17 cellular contexts compared by ENCODE assay signal in genomic region chr2:3814846-3815245, GRCh38.
DNase-seq lines count a peak whose midpoint lies in the region; ATAC-seq and TF ChIP-seq lines count a peak whose summit lies in the region.
"Had no signal": no experiment of that assay in that cellular context is flagged by ENCODE, and none has a peak within 500 bp of the region (broad histone marks: within the 10 kb centered on the region; RNA-seq: fewer than 3 reads in every experiment).

No MANE protein-coding gene starts in this region.

- H3K27ac ChIP-seq in WERI-Rb-1 (no peak overlapping the region), neuronal stem cell (replicated peaks; ENCODE audit: low read length) (no peak overlapping the region), GM23338 (ENCODE audit: low read depth) (no peak overlapping the region), Karpas-422 (ENCODE audit: low read length) (no peak overlapping the region)
- H3K27ac ChIP-seq: BLaER1 had no signal

- no peaks in the 10 kb centered on the region for H3K4me1 Mint-ChIP-seq in GM23338
- H3K4me1 Mint-ChIP-seq: CD14-positive monocyte; CD4-positive, alpha-beta memory T cell had no signal

- H2BK12ac ChIP-seq in neuronal stem cell (ENCODE audit: low read length) = no peak overlapping the region

- H3K9me3 Mint-ChIP-seq in GM23338 = peaks cover 54% of the 10 kb centered on the region

- no peak overlapping the region for H3K4me3 Mint-ChIP-seq in GM23338
- H3K4me3 Mint-ChIP-seq: CD14-positive monocyte; CD4-positive, alpha-beta memory T cell; H9 had no signal

- no peak overlapping the region for H3K27ac Mint-ChIP-seq in GM23338
- H3K27ac Mint-ChIP-seq: CD14-positive monocyte; CD4-positive, alpha-beta memory T cell had no signal

- no peak overlapping the region for H2BK5ac ChIP-seq in neuronal stem cell (ENCODE audit: low read length)

- H2AFZ ChIP-seq in neuronal stem cell (ENCODE audit: low read length) (no peak overlapping the region), GM23338 (no peak overlapping the region), Karpas-422 (ENCODE audit: low read length) (no peak overlapping the region)

- no peaks in the 10 kb centered on the region for H3K79me1 ChIP-seq in neuronal stem cell (ENCODE audit: low read depth, low read length)

- H3K36me3 ChIP-seq in WERI-Rb-1 = no peaks in the 10 kb centered on the region
- no peaks in the 10 kb centered on the region for H3K36me3 ChIP-seq in neuronal stem cell (replicated peaks in 1 of 2; ENCODE audit: control insufficient read depth in 2 of 2, insufficient read depth in 2 of 2, low read length in 2 of 2)
- H3K36me3 ChIP-seq in GM23338 (ENCODE audit: insufficient read depth) = no peaks in the 10 kb centered on the region
- H3K36me3 ChIP-seq in MG63 = no peaks in the 10 kb centered on the region
- H3K36me3 ChIP-seq in Karpas-422 (ENCODE audit: insufficient read depth, low read length) = no peaks in the 10 kb centered on the region
- H3K36me3 ChIP-seq: BLaER1 had no signal

- peaks cover 6% of the 10 kb centered on the region; the same call in 2 of the 3 replicates for H3K36me3 Mint-ChIP-seq in GM23338 (ENCODE audit: low read depth)
- H3K36me3 Mint-ChIP-seq: CD14-positive monocyte; CD4-positive, alpha-beta memory T cell had no signal

- peaks cover 0 to 6% of the 10 kb centered on the region in 2 donors for H3K4me1 ChIP-seq in neuronal stem cell (ENCODE audit: control insufficient read depth in 2 of 2, insufficient read depth in 1 of 2, low read depth in 1 of 2, low read length in 2 of 2)
- H3K4me1 ChIP-seq in GM23338 (ENCODE audit: insufficient read depth) = no peaks in the 10 kb centered on the region
- H3K4me1 ChIP-seq in Karpas-422 (ENCODE audit: low read length) = no peaks in the 10 kb centered on the region
- H3K4me1 ChIP-seq: BLaER1 had no signal

- no CpG with 5 or more reads among the region's 6 CpGs for WGBS in neuronal stem cell (ENCODE audit: extremely low coverage in 2 of 2, insufficient read length in 2 of 2, insufficient replicate concordance in 1 of 2), 2 donors

- peak overlapping the region; percentile 12 for H3K9ac ChIP-seq in neuronal stem cell (ENCODE audit: low read depth, low read length, poor library complexity)
- no peak overlapping the region for H3K9ac ChIP-seq in Karpas-422 (ENCODE audit: low read length)
- H3K9ac ChIP-seq: BLaER1 had no signal

- H3K27me3 ChIP-seq in WERI-Rb-1 (ENCODE audit: insufficient read depth, low read depth, severe bottlenecking) (no peaks in the 10 kb centered on the region), neuronal stem cell (ENCODE audit: control insufficient read depth in 3 of 3, insufficient read depth in 3 of 3, low read depth in 1 of 3, low read length in 3 of 3) (no peaks in the 10 kb centered on the region), GM23338 (ENCODE audit: insufficient read depth) (no peaks in the 10 kb centered on the region), MG63 (no peaks in the 10 kb centered on the region), Karpas-422 (ENCODE audit: low read length) (no peaks in the 10 kb centered on the region)
- H3K27me3 ChIP-seq: BLaER1 had no signal

- H3K14ac ChIP-seq in neuronal stem cell (ENCODE audit: low read length) = peak overlapping the region; percentile 76

- H4K20me1 ChIP-seq in GM23338 (replicated peaks; ENCODE audit: insufficient read depth) (no peaks in the 10 kb centered on the region), Karpas-422 (ENCODE audit: insufficient read depth, low read depth, low read length) (no peaks in the 10 kb centered on the region)
- H4K20me1 ChIP-seq: BLaER1 had no signal

- TF ChIP-seq CTCF in WERI-Rb-1 (IDR thresholded peaks at IDR 0.05; ENCODE audit: low read depth, low read length) = no peak
- TF ChIP-seq CTCF in GM23338 (conservative IDR thresholded peaks at IDR 0.05; ENCODE audit: low read depth in 2 of 2) = no peak

- no peak overlapping the region for H3K23ac ChIP-seq in neuronal stem cell (ENCODE audit: low read depth, low read length, poor library complexity)

- peak overlapping the region; percentile 99 for H4K91ac ChIP-seq in neuronal stem cell (ENCODE audit: low read depth, low read length, poor library complexity)

- H2BK120ac ChIP-seq in neuronal stem cell (ENCODE audit: low read depth, low read length) = no peak overlapping the region

- H3K79me2 ChIP-seq in GM23338 (replicated peaks; ENCODE audit: insufficient read depth) (no peaks in the 10 kb centered on the region), Karpas-422 (ENCODE audit: low read length) (no peaks in the 10 kb centered on the region)

- DNase-seq in NCI-H2171 treated with DMSO at 0.1 percent for 48 hours (lab: John Stamatoyannopoulos, UW) = peak; percentile 57
- DNase-seq in NCI-H2171 (lab: John Stamatoyannopoulos, UW) = no peak
- DNase-seq in NCI-H524 (lab: John Stamatoyannopoulos, UW) = peak; percentile 80 to 97
- peak; percentile 77 for DNase-seq in WERI-Rb-1
- no peak for DNase-seq in neuronal stem cell (ENCODE audit: low spot score)
- no peak for DNase-seq in GM23338 (ENCODE audit: low spot score)
- no peak for DNase-seq in MG63
- no peak for DNase-seq in Karpas-422
- DNase-seq: 8988T; CD4-positive, alpha-beta memory T cell; DMS79 treated with DMSO at 0.1 percent for 48 hours; GF-D8; GOT3; H9 had no signal

- H2AK5ac ChIP-seq in neuronal stem cell (ENCODE audit: low read depth, low read length) = peak overlapping the region; percentile 61

- H3K9me2 ChIP-seq in GM23338 (ENCODE audit: insufficient read depth) (no peaks in the 10 kb centered on the region), Karpas-422 (replicated peaks; ENCODE audit: insufficient read depth, low read length) (no peaks in the 10 kb centered on the region)

- peaks cover 2% of the 10 kb centered on the region for H3K27me3 Mint-ChIP-seq in GM23338 (ENCODE audit: insufficient read depth, low read depth, poor library complexity)

- H3K4me2 ChIP-seq in neuronal stem cell (ENCODE audit: insufficient read depth, low read length, poor library complexity, severe bottlenecking) = no peak overlapping the region
- H3K4me2 ChIP-seq in GM23338 = no peak overlapping the region
- H3K4me2 ChIP-seq in Karpas-422 (ENCODE audit: low read depth, low read length, poor library complexity, severe bottlenecking) = no peak overlapping the region
- H3K4me2 ChIP-seq: BLaER1 had no signal

- H2BK15ac ChIP-seq in neuronal stem cell (ENCODE audit: low read length) = peak overlapping the region; percentile 54

- peak overlapping the region; percentile 8 for H3K4ac ChIP-seq in neuronal stem cell (ENCODE audit: low read length)

- no peaks in the 10 kb centered on the region for H3F3A ChIP-seq in GM23338 (replicated peaks; ENCODE audit: low read depth)

- peak overlapping the region; percentile 76 for H3K18ac ChIP-seq in neuronal stem cell (ENCODE audit: low read length)

- ATAC-seq in GM23338 = no peak
- ATAC-seq: HepG2 had no signal

- H4K8ac ChIP-seq in neuronal stem cell (ENCODE audit: low read depth, low read length) = no peak overlapping the region

- H3K4me3 ChIP-seq in WERI-Rb-1 (ENCODE audit: low read depth, low read length) (no peak overlapping the region), neuronal stem cell (ENCODE audit: low read length in 2 of 2) (no peak overlapping the region), GM23338 (no peak overlapping the region), MG63 (no peak overlapping the region), Karpas-422 (ENCODE audit: low read length) (no peak overlapping the region)
- H3K4me3 ChIP-seq: BLaER1 had no signal

- H3K9me3 ChIP-seq in WERI-Rb-1 (ENCODE audit: severe bottlenecking) = peaks cover 11% of the 10 kb centered on the region
- no peaks in the 10 kb centered on the region for H3K9me3 ChIP-seq in neuronal stem cell (replicated peaks in 1 of 2; ENCODE audit: control insufficient read depth in 2 of 2, insufficient read depth in 1 of 2, low read depth in 1 of 2, low read length in 2 of 2)
- H3K9me3 ChIP-seq in MG63 = no peaks in the 10 kb centered on the region
- H3K9me3 ChIP-seq in Karpas-422 (ENCODE audit: low read length) = no peaks in the 10 kb centered on the region

TF ChIP-seq in GM23338, 12 proteins besides CTCF, POLR2A, EP300 and RAD21 (continues in another document):
- TF ChIP-seq JUNB (IDR thresholded peaks at IDR 0.05; ENCODE audit: unreplicated experiment) (no peak), ZNF114 (CRISPR knock-in tag; IDR thresholded peaks at IDR 0.05) (no peak), CREB1 (CRISPR knock-in tag; IDR thresholded peaks at IDR 0.05; ENCODE audit: low read depth) (no peak), EZH2 (IDR thresholded peaks at IDR 0.05; ENCODE audit: low read depth, unreplicated experiment) (no peak), EZH2phosphoT487 (IDR thresholded peaks at IDR 0.05; ENCODE audit: unreplicated experiment) (no peak), POLR2AphosphoS5 (IDR thresholded peaks at IDR 0.05; ENCODE audit: low read depth) (no peak), NANOG (IDR thresholded peaks at IDR 0.05; ENCODE audit: borderline replicate concordance) (no peak), REST (IDR thresholded peaks at IDR 0.05; ENCODE audit: unreplicated experiment) (no peak)

Comparison
In these comparisons a context has a peak if more than half of its experiments do, and no peak if none do; other contexts are left out.
1. DNase-seq: peak in NCI-H2171 treated with DMSO at 0.1 percent for 48 hours (single experiment), NCI-H524 (2 of 2) and WERI-Rb-1 (single experiment); none in NCI-H2171 (single experiment), neuronal stem cell (single experiment), GM23338 (single experiment), MG63 (single experiment) and Karpas-422 (single experiment).